In the genomic region with DNA sequence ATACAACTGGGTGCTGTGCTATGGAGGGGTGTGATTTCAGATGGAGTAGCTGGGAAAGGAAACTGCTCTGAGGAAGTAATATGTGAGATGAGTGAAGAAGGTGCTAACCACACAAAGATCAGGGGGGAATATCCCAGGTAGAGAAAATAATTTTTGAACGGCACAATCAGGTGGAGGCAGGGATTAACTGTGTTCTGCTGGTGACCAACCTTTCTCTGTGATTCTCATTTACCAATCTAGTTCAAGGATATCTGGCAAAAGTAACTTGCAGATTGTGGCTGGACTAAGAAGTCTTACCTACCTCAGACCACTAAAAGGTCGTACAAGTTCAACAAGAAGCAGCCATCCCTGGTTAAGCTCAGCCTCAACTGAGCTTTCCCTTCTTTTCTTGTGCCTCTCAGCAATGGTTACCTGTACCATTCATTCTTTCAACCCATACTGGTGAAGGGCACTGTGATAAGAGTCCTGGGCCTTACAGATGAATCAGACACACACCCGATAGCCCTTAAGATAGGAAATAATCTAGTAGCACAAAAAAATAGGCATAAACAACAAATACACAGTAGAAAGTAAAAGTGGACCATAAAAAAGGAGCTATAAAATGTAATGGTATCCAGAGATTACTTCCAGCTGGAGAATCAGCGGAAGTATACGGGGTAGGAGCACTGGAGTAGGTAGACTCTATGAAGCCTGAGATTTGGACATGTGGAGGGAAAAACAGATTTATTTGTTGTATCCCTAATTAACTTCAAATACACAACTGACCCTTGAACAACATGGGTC, we compare ENCODE assay signal across 24 cellular contexts.
DNase-seq lines count a peak whose midpoint lies in the region; ATAC-seq and TF ChIP-seq lines count a peak whose summit lies in the region.
"Had no signal": no experiment of that assay in that cellular context is flagged by ENCODE, and none has a peak within 500 bp of the region (broad histone marks: within the 10 kb centered on the region; RNA-seq: fewer than 3 reads in every experiment).

No MANE protein-coding gene starts in this region.

- TF ChIP-seq CTCF in natural killer cell (IDR thresholded peaks at IDR 0.05), result no peak
- TF ChIP-seq CTCF in adrenal gland (IDR thresholded peaks at IDR 0.05), result no peak
- TF ChIP-seq CTCF in hepatocyte (IDR thresholded peaks at IDR 0.05; ENCODE audit: poor library complexity), result no peak

- H3K79me2 ChIP-seq in hepatocyte, result peaks cover 64% of the 10 kb centered on the region

- no peaks in the 10 kb centered on the region for H3K36me3 Mint-ChIP-seq in natural killer cell
- no peaks in the 10 kb centered on the region for H3K36me3 Mint-ChIP-seq in natural killer cell treated with Interleukin-12 subunit alpha and Interleukin-12 subunit beta and Interleukin-15 and Interleukin-18, amount 100 ng/mL, for 72 hours

- no peak overlapping the region for H3K4me2 ChIP-seq in hepatocyte

- no peaks in the 10 kb centered on the region for H3K9me2 ChIP-seq in hepatocyte (replicated peaks; ENCODE audit: insufficient read depth)

- H3K36me3 ChIP-seq in adrenal gland (replicated peaks in 1 of 2) (no peaks in the 10 kb centered on the region), hepatocyte (replicated peaks; ENCODE audit: insufficient read depth, low read depth) (no peaks in the 10 kb centered on the region), aorta (ENCODE audit: control insufficient read depth in 1 of 2, insufficient read depth in 2 of 2, low read length in 1 of 2) (peaks cover 0 to 3% of the 10 kb centered on the region in 2 donors)
- H3K36me3 ChIP-seq: ovary had no signal

- H2AFZ ChIP-seq in hepatocyte, result no peak overlapping the region

- peak overlapping the region in 3 of 5 donors; percentile 8 to 76 (median 18) for H3K27ac ChIP-seq in adrenal gland
- peak overlapping the region; percentile 27 for H3K27ac ChIP-seq in hepatocyte
- H3K27ac ChIP-seq in aorta (ENCODE audit: low read depth in 1 of 2, low read length in 2 of 2), result peak overlapping the region; percentile 69 to 86
- H3K27ac ChIP-seq: ovary had no signal

- H3K4me1 ChIP-seq in adrenal gland (replicated peaks in 1 of 2), result peaks cover 48 to 96% of the 10 kb centered on the region in 2 donors
- H3K4me1 ChIP-seq in hepatocyte (ENCODE audit: insufficient read depth), result peaks cover 31% of the 10 kb centered on the region
- H3K4me1 ChIP-seq in aorta (ENCODE audit: control insufficient read depth in 1 of 2, insufficient read depth in 2 of 2, low read length in 2 of 2), result peaks cover 6 to 15% of the 10 kb centered on the region in 2 donors

- ATAC-seq in natural killer cell, result peak in 2 of 3 donors; percentile 24 to 39
- ATAC-seq in natural killer cell treated with Interleukin-12 subunit alpha and Interleukin-12 subunit beta and Interleukin-15 and Interleukin-18, amount 100 ng/mL, for 72 hours, result no peak
- ATAC-seq in aorta (ENCODE audit: low FRiP score), result no peak
- ATAC-seq in GM18520 (IDR thresholded peaks at IDR 0.05; ENCODE audit: unreplicated experiment), result no peak
- ATAC-seq in GM18870 (IDR thresholded peaks at IDR 0.05; ENCODE audit: unreplicated experiment), result no peak
- ATAC-seq: activated CD4-positive, CD25-positive, alpha-beta regulatory T cell treated with anti-CD3 and anti-CD28 coated beads, Interleukin-2, amount 50 U/mL, for 24 hours; HepG2; right cardiac atrium had no signal

- TF ChIP-seq POLR2A in adrenal gland (IDR thresholded peaks at IDR 0.05), result no peak

- H3K27me3 Mint-ChIP-seq in natural killer cell (ENCODE audit: low read depth in 2 of 2), result no peaks in the 10 kb centered on the region
- no peaks in the 10 kb centered on the region for H3K27me3 Mint-ChIP-seq in natural killer cell treated with Interleukin-12 subunit alpha and Interleukin-12 subunit beta and Interleukin-15 and Interleukin-18, amount 100 ng/mL, for 72 hours
- H3K27me3 Mint-ChIP-seq: activated T-cell treated with anti-CD3 and anti-CD28 coated beads, Interleukin-2, amount 50 U/mL, for 24 hours; memory B cell had no signal

- H3K27me3 ChIP-seq in adrenal gland, result no peaks in the 10 kb centered on the region
- no peaks in the 10 kb centered on the region for H3K27me3 ChIP-seq in hepatocyte
- no peaks in the 10 kb centered on the region for H3K27me3 ChIP-seq in aorta (ENCODE audit: control insufficient read depth in 1 of 2, insufficient read depth in 2 of 2, low read length in 1 of 2)
- H3K27me3 ChIP-seq: ovary had no signal

- H3K9me3 ChIP-seq in adrenal gland (replicated peaks in 1 of 3), result no peaks in the 10 kb centered on the region
- no peaks in the 10 kb centered on the region for H3K9me3 ChIP-seq in hepatocyte (ENCODE audit: low read depth)
- H3K9me3 ChIP-seq in aorta (ENCODE audit: control insufficient read depth, low read length), result no peaks in the 10 kb centered on the region
- H3K9me3 ChIP-seq: ovary had no signal

- H4K20me1 ChIP-seq in hepatocyte (ENCODE audit: insufficient read depth, poor library complexity, severe bottlenecking), result peaks cover 37% of the 10 kb centered on the region

- DNase-seq in natural killer cell (no peak), adrenal gland (no peak), hepatocyte (ENCODE audit: low spot score) (no peak), aorta (no peak), NCI-H1694 treated with DMSO at 0.1 percent for 48 hours (lab: John Stamatoyannopoulos, UW) (no peak)
- DNase-seq in natural killer cell treated with Interleukin-12 subunit alpha and Interleukin-12 subunit beta and Interleukin-15 and Interleukin-18, amount 100 ng/mL, for 72 hours (ENCODE audit: low spot score), result no peak
- DNase-seq: ACHN; activated naive CD4-positive, alpha-beta T cell treated with Interleukin-2 at 50 U/mL for 16 hours; activated T-cell treated with anti-CD3 and anti-CD28 coated beads, Interleukin-2, amount 50 U/mL, for 24 hours; C1 segment of cervical spinal cord; effector CD4-positive, alpha-beta T cell; kidney glomerular epithelial cell; NCI-H1105 treated with DMSO at 0.1 percent for 48 hours; NCI-H2081 treated with DMSO at 0.1 percent for 48 hours; NCI-H510A treated with DMSO at 0.1 percent for 48 hours; NK-92 treated with Interleukin-12 subunit alpha and Interleukin-12 subunit beta, amount 100 ng/mL, for 24 hours; ovary; right cardiac atrium; T1000 had no signal

- no peak overlapping the region for H3K4me3 ChIP-seq in adrenal gland
- H3K4me3 ChIP-seq in hepatocyte, result no peak overlapping the region
- H3K4me3 ChIP-seq in aorta (ENCODE audit: low read length in 2 of 2), result no peak overlapping the region
- H3K4me3 ChIP-seq: ovary had no signal

- intact Hi-C loops in natural killer cell (cut with micrococcal nuclease), result no loop called here
- intact Hi-C loops in adrenal gland (cut with DNase I), result no loop called here
- intact Hi-C loops in aorta (cut with DNase I), result no loop called here

- H3K27ac Mint-ChIP-seq in natural killer cell, result no peak overlapping the region
- no peak overlapping the region for H3K27ac Mint-ChIP-seq in natural killer cell treated with Interleukin-12 subunit alpha and Interleukin-12 subunit beta and Interleukin-15 and Interleukin-18, amount 100 ng/mL, for 72 hours
- H3K27ac Mint-ChIP-seq: activated T-cell treated with anti-CD3 and anti-CD28 coated beads, Interleukin-2, amount 50 U/mL, for 24 hours; memory B cell had no signal

- no peak overlapping the region for H3K4me3 Mint-ChIP-seq in natural killer cell
- no peak overlapping the region for H3K4me3 Mint-ChIP-seq in natural killer cell treated with Interleukin-12 subunit alpha and Interleukin-12 subunit beta and Interleukin-15 and Interleukin-18, amount 100 ng/mL, for 72 hours
- H3K4me3 Mint-ChIP-seq: activated T-cell treated with anti-CD3 and anti-CD28 coated beads, Interleukin-2, amount 50 U/mL, for 24 hours; memory B cell had no signal

- 68 to 76% (median 72%) methylated on average over 5 of the region's 5 CpGs for WGBS in adrenal gland, 4 donors
- WGBS in hepatocyte (ENCODE audit: low lambda C conversion rate, missing lambda C conversion rate), result 67% methylated on average over 5 of the region's 5 CpGs
- 91 to 93% methylated on average over 5 of the region's 5 CpGs for WGBS in aorta, 2 donors

- H3K4me1 Mint-ChIP-seq in natural killer cell, result peaks cover 65 to 68% of the 10 kb centered on the region in 2 donors
- peaks cover 43 to 58% of the 10 kb centered on the region in 2 donors for H3K4me1 Mint-ChIP-seq in natural killer cell treated with Interleukin-12 subunit alpha and Interleukin-12 subunit beta and Interleukin-15 and Interleukin-18, amount 100 ng/mL, for 72 hours (ENCODE audit: low read depth in 2 of 2)

- H3K9me3 Mint-ChIP-seq in natural killer cell, result no peaks in the 10 kb centered on the region
- H3K9me3 Mint-ChIP-seq in natural killer cell treated with Interleukin-12 subunit alpha and Interleukin-12 subunit beta and Interleukin-15 and Interleukin-18, amount 100 ng/mL, for 72 hours, result no peaks in the 10 kb centered on the region
- H3K9me3 Mint-ChIP-seq: activated T-cell treated with anti-CD3 and anti-CD28 coated beads, Interleukin-2, amount 50 U/mL, for 24 hours; memory B cell had no signal

Comparison
In these comparisons a context has a peak if more than half of its experiments do, and no peak if none do; other contexts are left out.
1. ATAC-seq: peak in natural killer cell (2 of 3); none in natural killer cell treated with Interleukin-12 subunit alpha and Interleukin-12 subunit beta and Interleukin-15 and Interleukin-18, amount 100 ng/mL, for 72 hours (0 of 2), aorta (single experiment), GM18520 (single experiment) and GM18870 (single experiment).
2. H3K27ac ChIP-seq: peak in every context shown above with its lines; median percentile 78 in aorta; 27 in hepatocyte; 18 in adrenal gland.